Comparison of ENCODE assay signal across 28 cellular contexts in the genomic region with DNA sequence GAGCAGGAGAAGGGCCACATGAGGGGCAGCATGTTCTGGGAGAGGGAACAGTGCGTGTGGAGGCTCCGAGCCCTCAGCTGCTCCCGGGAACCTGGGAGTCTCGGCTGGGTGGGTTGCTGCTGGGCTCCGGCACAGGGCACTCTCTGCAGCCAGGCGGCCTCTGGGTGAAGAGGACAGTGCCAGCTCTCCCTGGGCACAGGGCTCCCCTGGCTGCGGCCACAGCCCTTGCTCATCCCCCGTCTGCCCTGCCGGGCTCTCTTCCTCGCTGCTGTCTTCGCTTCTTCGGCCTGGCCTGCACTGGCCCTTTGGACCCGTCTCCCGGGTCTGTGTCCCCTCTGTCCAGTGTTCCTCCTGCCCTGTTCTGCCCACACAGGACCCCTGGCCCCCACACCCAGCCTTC. TPM values are rescaled to one million over a fixed set of nuclear protein-coding genes. Genes with fewer than 3 reads are reported as not detected.
"Had no signal": no experiment of that assay in that cellular context is flagged by ENCODE, and none has a peak within 500 bp of the region (broad histone marks: within the 10 kb centered on the region; RNA-seq: fewer than 3 reads in every experiment).

No MANE protein-coding gene starts in this region.

- H3K27me3 ChIP-seq: colonic mucosa, gastrocnemius medialis, heart left ventricle, hepatocyte, neural progenitor cell, ovary, tibial nerve, upper lobe of left lung had no signal

- H3K27ac Mint-ChIP-seq: dendritic cell treated with granulocyte-macrophage colony-stimulating factor and Interleukin-4, amounts not matched to agents 40 ng/mL and 50 ng/mL, for 4 days; endodermal cell; memory B cell; nephron; stimulated activated naive B cell treated with anti-CD40 and anti-IgM and Interleukin-4, amounts not matched to agents 10 μg/mL and 1 μg/mL and 100 μg/mL, for 72 hours; stimulated activated naive CD8-positive, alpha-beta T cell treated with anti-CD3 and anti-CD28 coated beads, Interleukin-15, Interleukin-2, amounts not matched to agents 100 ng/mL and 50 ng/mL, for 24 hours had no signal

- DNase-seq: colonic mucosa; effector CD8-positive, alpha-beta T cell; endodermal cell; gastrocnemius medialis; heart left ventricle; kidney; nucleus accumbens; ovary; posterior cingulate gyrus; psoas muscle; right cardiac atrium; stimulated activated CD4-positive, alpha-beta T cell treated with anti-CD3 and anti-CD28 coated beads, Interleukin-15, amount 100 ng/mL, for 24 hours; stimulated activated CD4-positive, alpha-beta T cell treated with anti-CD3 and anti-CD28 coated beads, Interleukin-2, amount 100 ng/mL, for 48 hours; stimulated activated naive B cell treated with anti-CD40 and anti-IgM and Interleukin-4, amounts not matched to agents 10 μg/mL and 1 μg/mL and 100 μg/mL, for 72 hours had no signal

- H3K9me3 ChIP-seq: colonic mucosa, gastrocnemius medialis, heart left ventricle, ovary, psoas muscle, thoracic aorta, upper lobe of left lung had no signal

- H3K4me2 ChIP-seq: hepatocyte, neural progenitor cell had no signal

- H3K9me3 Mint-ChIP-seq: dendritic cell treated with granulocyte-macrophage colony-stimulating factor and Interleukin-4, amounts not matched to agents 40 ng/mL and 50 ng/mL, for 4 days; endodermal cell; neural progenitor cell; stimulated activated naive CD8-positive, alpha-beta T cell treated with anti-CD3 and anti-CD28 coated beads, Interleukin-15, Interleukin-2, amounts not matched to agents 100 ng/mL and 50 ng/mL, for 24 hours had no signal

- H3K4me1 ChIP-seq: colonic mucosa, gastrocnemius medialis, heart left ventricle, psoas muscle, tibial nerve, upper lobe of left lung had no signal

- H3K9ac ChIP-seq: neural progenitor cell had no signal

- H2AFZ ChIP-seq: hepatocyte, neural progenitor cell had no signal

- ATAC-seq: esophagus mucosa, gastrocnemius medialis, heart left ventricle, left lobe of liver, psoas muscle, right cardiac atrium had no signal

- H3K4me3 ChIP-seq: colonic mucosa, gastrocnemius medialis, heart left ventricle, hepatocyte, lung, neural progenitor cell, ovary, psoas muscle, skin epidermis, thoracic aorta, tibial nerve, upper lobe of left lung had no signal

- H3K36me3 Mint-ChIP-seq: memory B cell; stimulated activated naive B cell treated with anti-CD40 and anti-IgM and Interleukin-4, amounts not matched to agents 10 μg/mL and 1 μg/mL and 100 μg/mL, for 72 hours had no signal

- H3K27ac ChIP-seq: colonic mucosa, epithelial cell of prostate, gastrocnemius medialis, heart left ventricle, hepatocyte, neural progenitor cell, ovary, psoas muscle, skin epidermis, thoracic aorta, tibial nerve, upper lobe of left lung had no signal

- H3K36me3 ChIP-seq: colonic mucosa, gastrocnemius medialis, heart left ventricle, neural progenitor cell, ovary, thoracic aorta, tibial nerve, upper lobe of left lung had no signal

RNA-seq across cellular contexts. Expression of a gene that starts 48.2 kb away (rescaled TPM):
- total RNA-seq: esophagus mucosa, left lobe of liver, thoracic aorta had no signal
